Comparison of ENCODE assay signal across 15 cellular contexts in genomic region chr10:11881028-11881476, GRCh38. TPM values are rescaled to one million over a fixed set of nuclear protein-coding genes. Genes with fewer than 3 reads are reported as not detected.
DNase-seq lines count a peak whose midpoint lies in the region; ATAC-seq, FAIRE-seq and TF ChIP-seq lines count a peak whose summit lies in the region.
"Had no signal": no experiment of that assay in that cellular context is flagged by ENCODE, and none has a peak within 500 bp of the region (broad histone marks: within the 10 kb centered on the region; RNA-seq: fewer than 3 reads in every experiment).

No MANE protein-coding gene starts in this region.

- H3K4me3 Mint-ChIP-seq in chondrocyte (ENCODE audit: unreplicated experiment) (no peak overlapping the region), mesothelial cell of epicardium (no peak overlapping the region)
- H3K4me3 Mint-ChIP-seq: CD4-positive, CD25-positive, alpha-beta regulatory T cell had no signal

- no peak for TF ChIP-seq RAD21 in A549 (conservative IDR thresholded peaks at IDR 0.05 in 1 of 2, IDR thresholded peaks at IDR 0.05 in 1 of 2)

- CTCF ChIA-PET in A549 (lab: Yijun Ruan, JAX) = interaction anchor here (1.0 to 2.3 kb wide), 7 partner anchors 13 to 105 kb away, joined by 3 to 12 read pairs (median 6); no protein-coding TSS in a partner anchor
- CTCF ChIA-PET in HEK293 (lab: Yijun Ruan, JAX) = interaction anchor here (0.6 to 1.8 kb wide), 4 partner anchors 29 to 106 kb away, joined by 3 to 11 read pairs (median 4); no protein-coding TSS in a partner anchor

- H3K4me3 ChIP-seq in A549 (no peak overlapping the region), HEK293 (ENCODE audit: low read depth, low read length) (no peak overlapping the region)
- H3K4me3 ChIP-seq: SK-N-MC had no signal

- DNase-seq in A549 (ENCODE audit: low read depth in 1 of 2, low spot score in 1 of 2) = no peak
- peak; percentile 83 for DNase-seq in chondrocyte (ENCODE audit: low spot score)
- DNase-seq in mesothelial cell of epicardium (ENCODE audit: low spot score in 2 of 2, unreplicated experiment in 2 of 2) = no peak
- no peak for DNase-seq in activated CD4-positive, CD25-positive, alpha-beta regulatory T cell treated with anti-CD3 and anti-CD28 coated beads, Interleukin-2, amount 50 U/mL, for 72 hours
- DNase-seq: ACHN; CD4-positive, CD25-positive, alpha-beta regulatory T cell; DMS79; NCI-H1417; NCI-H1930; NCI-H524 had no signal

- H3K36me3 Mint-ChIP-seq in chondrocyte (ENCODE audit: low read depth) (no peaks in the 10 kb centered on the region), mesothelial cell of epicardium (no peaks in the 10 kb centered on the region)
- H3K36me3 Mint-ChIP-seq: CD4-positive, CD25-positive, alpha-beta regulatory T cell had no signal

- no peaks in the 10 kb centered on the region for H3K9me3 Mint-ChIP-seq in chondrocyte (ENCODE audit: low read depth)
- H3K9me3 Mint-ChIP-seq in mesothelial cell of epicardium = no peaks in the 10 kb centered on the region
- H3K9me3 Mint-ChIP-seq: CD4-positive, CD25-positive, alpha-beta regulatory T cell had no signal

- WGBS in A549 (ENCODE audit: missing lambda C conversion rate) = 86% methylated on average over 11 of the region's 11 CpGs

- no peak for FAIRE-seq in A549 (lab: Jason Lieb, UNC)
- FAIRE-seq: GM12891 had no signal

- no peak overlapping the region for H3K4me2 ChIP-seq in A549

- no peak for TF ChIP-seq EP300 in A549 (IDR thresholded peaks at IDR 0.05)

- POLR2A ChIA-PET in A549 (lab: Yijun Ruan, JAX) = interaction anchor here (0.5 to 0.6 kb wide), 2 partner anchors 10 to 52 kb away, joined by 3 to 7 read pairs; no protein-coding TSS in a partner anchor
- POLR2A ChIA-PET in HEK293 (lab: Yijun Ruan, JAX) = interaction anchor here (1.7 kb wide), 1 partner anchor 17 kb away, joined by 6 read pairs; no protein-coding TSS in a partner anchor

- ATAC-seq in A549 (no peak), HG02981 (IDR thresholded peaks at IDR 0.05; ENCODE audit: unreplicated experiment) (no peak), HG03025 (IDR thresholded peaks at IDR 0.05; ENCODE audit: low FRiP score, unreplicated experiment) (no peak)

- no peak overlapping the region for H3K27ac Mint-ChIP-seq in chondrocyte (ENCODE audit: unreplicated experiment)
- peak overlapping the region; percentile 52 for H3K27ac Mint-ChIP-seq in mesothelial cell of epicardium

- peak overlapping the region; percentile 48 to 92 for H3K27ac ChIP-seq in A549
- no peak overlapping the region for H3K27ac ChIP-seq in HEK293 (ENCODE audit: extremely low read depth, low read depth, low read length)
- H3K27ac ChIP-seq: SK-N-MC had no signal

- H3K9me3 ChIP-seq in A549 = no peaks in the 10 kb centered on the region
- H3K9me3 ChIP-seq in HEK293 (ENCODE audit: control insufficient read depth, insufficient read depth, low read depth, low read length) = no peaks in the 10 kb centered on the region

- H3K4me1 ChIP-seq in A549 (peaks cover 36% of the 10 kb centered on the region), HEK293 (ENCODE audit: control insufficient read depth, insufficient read depth, low read length) (no peaks in the 10 kb centered on the region)

- H3K27me3 Mint-ChIP-seq in chondrocyte (ENCODE audit: low read depth) (no peaks in the 10 kb centered on the region), mesothelial cell of epicardium (ENCODE audit: low read depth) (no peaks in the 10 kb centered on the region)
- H3K27me3 Mint-ChIP-seq: CD4-positive, CD25-positive, alpha-beta regulatory T cell had no signal

- H3K36me3 ChIP-seq in HEK293 (ENCODE audit: control insufficient read depth in 2 of 2, insufficient read depth in 1 of 2, low read length in 2 of 2) = no peaks in the 10 kb centered on the region

- no peak for TF ChIP-seq POLR2A in A549 (IDR thresholded peaks at IDR 0.05; ENCODE audit: low read length)

- H3K4me1 Mint-ChIP-seq in chondrocyte (ENCODE audit: low read depth) (peaks cover 27% of the 10 kb centered on the region), mesothelial cell of epicardium (peaks cover 33% of the 10 kb centered on the region)

- TF ChIP-seq CTCF in A549 (IDR thresholded peaks at IDR 0.05) = no peak
- TF ChIP-seq CTCF in HEK293 (tag by site-specific recombination; IDR thresholded peaks at IDR 0.05) = no peak
- TF ChIP-seq CTCF in chondrocyte (IDR thresholded peaks at IDR 0.05) = no peak
- TF ChIP-seq CTCF in mesothelial cell of epicardium (IDR thresholded peaks at IDR 0.05; ENCODE audit: unreplicated experiment) = no peak

TF ChIP-seq in A549, 52 proteins besides CTCF, POLR2A, EP300 and RAD21:
- TF ChIP-seq PBX3 (IDR thresholded peaks at IDR 0.05) (no peak), USF2 (IDR thresholded peaks at IDR 0.05) (no peak)

TF ChIP-seq in HEK293, 187 proteins besides CTCF, POLR2A, EP300 and RAD21:
- TF ChIP-seq ZBTB21 (tag by site-specific recombination; IDR thresholded peaks at IDR 0.05) (no peak), ZIC2 (tag by site-specific recombination; IDR thresholded peaks at IDR 0.05) (peak; percentile 45; the same call in 1 of the 2 replicates)

RNA-seq across cellular contexts. Expression of gene PROSER2, which starts 57.9 kb away (rescaled TPM):
- polyA plus RNA-seq in A549 (2011; rRNA removed) = 8.9 and 10.1 TPM in 2 replicates
- 13.2 and 17.1 TPM in 2 replicates for polyA plus RNA-seq in A549 (2012; cell fraction: cytosol; rRNA removed)
- 23.0 and 32.5 TPM in 2 replicates for polyA plus RNA-seq in A549 (2012; cell fraction: nucleus; rRNA removed)
- polyA plus RNA-seq in A549 (2017; fragmentation: RNase III; extraction: RNeasy Plus Mini Kit Qiagen cat#74134 plus additional on column Dnase treatment) = 14.2 to 15.2 TPM (median 14.4 TPM) in 3 replicates
- polyA minus RNA-seq in A549 (2011; rRNA and poly(A)+ RNA removed) = 5.3 and 11.5 TPM in 2 replicates
- 15.2 to 23.8 TPM (median 15.6 TPM) in 3 replicates for total RNA-seq in chondrocyte
- total RNA-seq in mesothelial cell of epicardium = 16.9 to 17.8 TPM (median 17.6 TPM) in 3 replicates
